Comparison of ENCODE assay signal across 1 cellular context in the genomic region with DNA sequence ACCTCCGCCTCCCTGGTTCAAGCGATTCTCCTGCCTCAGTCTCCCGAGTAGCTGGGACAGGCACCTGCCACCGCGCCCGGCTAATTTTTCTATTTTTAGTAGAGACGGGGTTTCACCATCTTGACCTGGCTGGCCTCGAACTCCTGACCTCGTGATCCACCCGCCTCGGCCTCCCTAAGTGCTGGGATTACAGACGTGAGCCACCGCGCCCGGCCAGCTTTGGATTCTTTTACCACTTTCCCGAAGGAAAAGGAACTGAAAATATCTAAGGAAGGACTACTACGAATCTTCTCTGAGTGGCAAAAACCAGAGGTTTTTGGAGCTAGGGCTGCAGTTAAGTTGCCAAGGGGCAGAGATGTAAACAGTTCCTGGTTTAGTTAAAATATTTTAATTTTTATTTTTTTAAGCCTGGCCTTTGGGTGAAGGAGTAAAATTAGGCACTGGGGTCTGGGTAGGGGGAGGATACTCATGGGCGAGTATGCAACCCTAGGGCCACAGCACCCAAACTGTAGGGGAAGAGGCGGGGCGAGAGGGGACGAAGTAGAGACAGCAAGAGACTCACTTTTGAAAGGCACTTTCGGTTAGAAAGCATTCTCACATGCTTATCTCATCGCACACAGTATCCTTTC.
TF ChIP-seq lines count a peak whose summit lies in the region.

No MANE protein-coding gene starts in this region.

TF ChIP-seq in GM23338, 12 proteins besides CTCF, POLR2A, EP300 and RAD21 (continued from another document):
- TF ChIP-seq, protein P1, sequence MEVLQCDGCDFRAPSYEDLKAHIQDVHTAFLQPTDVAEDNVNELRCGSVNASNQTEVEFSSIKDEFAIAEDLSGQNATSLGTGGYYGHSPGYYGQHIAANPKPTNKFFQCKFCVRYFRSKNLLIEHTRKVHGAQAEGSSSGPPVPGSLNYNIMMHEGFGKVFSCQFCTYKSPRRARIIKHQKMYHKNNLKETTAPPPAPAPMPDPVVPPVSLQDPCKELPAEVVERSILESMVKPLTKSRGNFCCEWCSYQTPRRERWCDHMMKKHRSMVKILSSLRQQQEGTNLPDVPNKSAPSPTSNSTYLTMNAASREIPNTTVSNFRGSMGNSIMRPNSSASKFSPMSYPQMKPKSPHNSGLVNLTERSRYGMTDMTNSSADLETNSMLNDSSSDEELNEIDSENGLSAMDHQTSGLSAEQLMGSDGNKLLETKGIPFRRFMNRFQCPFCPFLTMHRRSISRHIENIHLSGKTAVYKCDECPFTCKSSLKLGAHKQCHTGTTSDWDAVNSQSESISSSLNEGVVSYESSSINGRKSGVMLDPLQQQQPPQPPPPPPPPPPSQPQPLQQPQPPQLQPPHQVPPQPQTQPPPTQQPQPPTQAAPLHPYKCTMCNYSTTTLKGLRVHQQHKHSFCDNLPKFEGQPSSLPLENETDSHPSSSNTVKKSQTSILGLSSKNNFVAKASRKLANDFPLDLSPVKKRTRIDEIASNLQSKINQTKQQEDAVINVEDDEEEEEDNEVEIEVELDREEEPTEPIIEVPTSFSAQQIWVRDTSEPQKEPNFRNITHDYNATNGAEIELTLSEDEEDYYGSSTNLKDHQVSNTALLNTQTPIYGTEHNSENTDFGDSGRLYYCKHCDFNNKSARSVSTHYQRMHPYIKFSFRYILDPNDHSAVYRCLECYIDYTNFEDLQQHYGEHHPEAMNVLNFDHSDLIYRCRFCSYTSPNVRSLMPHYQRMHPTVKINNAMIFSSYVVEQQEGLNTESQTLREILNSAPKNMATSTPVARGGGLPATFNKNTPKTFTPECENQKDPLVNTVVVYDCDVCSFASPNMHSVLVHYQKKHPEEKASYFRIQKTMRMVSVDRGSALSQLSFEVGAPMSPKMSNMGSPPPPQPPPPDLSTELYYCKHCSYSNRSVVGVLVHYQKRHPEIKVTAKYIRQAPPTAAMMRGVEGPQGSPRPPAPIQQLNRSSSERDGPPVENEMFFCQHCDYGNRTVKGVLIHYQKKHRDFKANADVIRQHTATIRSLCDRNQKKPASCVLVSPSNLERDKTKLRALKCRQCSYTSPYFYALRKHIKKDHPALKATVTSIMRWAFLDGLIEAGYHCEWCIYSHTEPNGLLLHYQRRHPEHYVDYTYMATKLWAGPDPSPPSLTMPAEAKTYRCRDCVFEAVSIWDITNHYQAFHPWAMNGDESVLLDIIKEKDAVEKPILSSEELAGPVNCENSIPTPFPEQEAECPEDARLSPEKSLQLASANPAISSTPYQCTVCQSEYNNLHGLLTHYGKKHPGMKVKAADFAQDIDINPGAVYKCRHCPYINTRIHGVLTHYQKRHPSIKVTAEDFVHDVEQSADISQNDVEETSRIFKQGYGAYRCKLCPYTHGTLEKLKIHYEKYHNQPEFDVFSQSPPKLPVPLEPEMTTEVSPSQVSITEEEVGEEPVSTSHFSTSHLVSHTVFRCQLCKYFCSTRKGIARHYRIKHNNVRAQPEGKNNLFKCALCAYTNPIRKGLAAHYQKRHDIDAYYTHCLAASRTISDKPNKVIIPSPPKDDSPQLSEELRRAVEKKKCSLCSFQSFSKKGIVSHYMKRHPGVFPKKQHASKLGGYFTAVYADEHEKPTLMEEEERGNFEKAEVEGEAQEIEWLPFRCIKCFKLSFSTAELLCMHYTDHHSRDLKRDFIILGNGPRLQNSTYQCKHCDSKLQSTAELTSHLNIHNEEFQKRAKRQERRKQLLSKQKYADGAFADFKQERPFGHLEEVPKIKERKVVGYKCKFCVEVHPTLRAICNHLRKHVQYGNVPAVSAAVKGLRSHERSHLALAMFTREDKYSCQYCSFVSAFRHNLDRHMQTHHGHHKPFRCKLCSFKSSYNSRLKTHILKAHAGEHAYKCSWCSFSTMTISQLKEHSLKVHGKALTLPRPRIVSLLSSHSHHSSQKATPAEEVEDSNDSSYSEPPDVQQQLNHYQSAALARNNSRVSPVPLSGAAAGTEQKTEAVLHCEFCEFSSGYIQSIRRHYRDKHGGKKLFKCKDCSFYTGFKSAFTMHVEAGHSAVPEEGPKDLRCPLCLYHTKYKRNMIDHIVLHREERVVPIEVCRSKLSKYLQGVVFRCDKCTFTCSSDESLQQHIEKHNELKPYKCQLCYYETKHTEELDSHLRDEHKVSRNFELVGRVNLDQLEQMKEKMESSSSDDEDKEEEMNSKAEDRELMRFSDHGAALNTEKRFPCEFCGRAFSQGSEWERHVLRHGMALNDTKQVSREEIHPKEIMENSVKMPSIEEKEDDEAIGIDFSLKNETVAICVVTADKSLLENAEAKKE (CRISPR knock-in tag; IDR thresholded peaks at IDR 0.05): no peak
